ENCODE assay signal across 11 cellular contexts in the genomic region with DNA sequence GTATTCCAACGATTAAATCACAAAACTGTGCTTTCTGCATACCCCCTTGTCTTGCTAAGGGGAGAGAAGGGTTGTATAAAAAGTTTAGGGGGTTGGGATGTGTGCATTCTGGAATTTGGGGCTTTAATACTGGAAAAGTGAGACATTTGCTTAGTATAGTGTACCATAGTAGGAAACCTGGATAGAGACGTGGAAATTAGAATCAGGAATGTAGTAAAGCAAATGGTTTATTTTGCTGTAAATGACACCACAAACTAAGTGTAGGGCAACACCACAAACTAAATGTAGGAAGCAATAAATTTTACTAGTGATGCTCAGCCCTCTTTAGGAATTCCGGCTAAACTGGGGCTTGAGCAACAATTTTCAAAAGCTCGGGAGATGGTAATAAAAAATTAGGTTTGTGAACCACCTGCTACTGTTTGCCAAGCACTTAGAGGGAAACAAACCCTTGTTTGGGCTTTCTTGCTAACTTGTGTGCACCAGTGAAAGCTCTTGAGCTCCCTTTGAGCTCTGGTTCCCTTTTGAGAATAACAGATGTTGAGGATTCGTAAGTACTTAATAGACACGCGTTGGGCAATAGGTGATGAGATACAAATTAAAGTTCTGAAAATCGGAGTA. TPM values are rescaled to one million over a fixed set of nuclear protein-coding genes. Genes with fewer than 3 reads are reported as not detected.
DNase-seq lines count a peak whose midpoint lies in the region; ATAC-seq, FAIRE-seq and TF ChIP-seq lines count a peak whose summit lies in the region.
"Had no signal": no experiment of that assay in that cellular context is flagged by ENCODE, and none has a peak within 500 bp of the region (broad histone marks: within the 10 kb centered on the region; RNA-seq: fewer than 3 reads in every experiment).

No MANE protein-coding gene starts in this region.

- H3K36me3 ChIP-seq in H1 (ENCODE audit: control insufficient read depth in 2 of 4, insufficient read depth in 4 of 4, low read length in 3 of 4) (peaks cover 33 to 50% (median 42%) of the 10 kb centered on the region in 4 experiments), uterus (no peaks in the 10 kb centered on the region)

- H3K4me1 Mint-ChIP-seq in stimulated activated naive CD8-positive, alpha-beta T cell treated with anti-CD3 and anti-CD28 coated beads, Interleukin-15, Interleukin-2, amounts not matched to agents 100 ng/mL and 50 ng/mL, for 24 hours (ENCODE audit: low read depth) = peaks cover 40% of the 10 kb centered on the region
- H3K4me1 Mint-ChIP-seq in stimulated activated naive CD8-positive, alpha-beta T cell treated with anti-CD3 and anti-CD28 coated beads, Interleukin-15, amount 100 ng/mL, for 72 hours = peaks cover 48% of the 10 kb centered on the region

- no peak overlapping the region for H2BK12ac ChIP-seq in H1 (ENCODE audit: low read depth, low read length)

- H3K9me3 ChIP-seq in H1 (ENCODE audit: insufficient read depth in 2 of 2, low read depth in 1 of 2, low read length in 1 of 2) = no peaks in the 10 kb centered on the region
- H3K9me3 ChIP-seq in uterus = no peaks in the 10 kb centered on the region

- no peaks in the 10 kb centered on the region for H3K27me3 Mint-ChIP-seq in stimulated activated naive CD8-positive, alpha-beta T cell treated with anti-CD3 and anti-CD28 coated beads, Interleukin-15, Interleukin-2, amounts not matched to agents 100 ng/mL and 50 ng/mL, for 24 hours
- H3K27me3 Mint-ChIP-seq in stimulated activated naive CD8-positive, alpha-beta T cell treated with anti-CD3 and anti-CD28 coated beads, Interleukin-15, amount 100 ng/mL, for 72 hours = no peaks in the 10 kb centered on the region

- no peak overlapping the region for H2BK15ac ChIP-seq in H1 (ENCODE audit: low read length)

- CTCF ChIA-PET in H1 (lab: Charles Lee; ENCODE audit: partially characterized antibody) = interaction anchor here (0.8 to 6.6 kb wide), 7 partner anchors 12 to 319 kb away, joined by 3 to 110 read pairs (median 3); partner anchors contain the start of gene BRD2

- no peak for ATAC-seq in stimulated activated naive CD8-positive, alpha-beta T cell treated with anti-CD3 and anti-CD28 coated beads, Interleukin-15, amount 100 ng/mL, for 72 hours

- H3K9me3 Mint-ChIP-seq in stimulated activated naive CD8-positive, alpha-beta T cell treated with anti-CD3 and anti-CD28 coated beads, Interleukin-15, Interleukin-2, amounts not matched to agents 100 ng/mL and 50 ng/mL, for 24 hours = no peaks in the 10 kb centered on the region
- no peaks in the 10 kb centered on the region for H3K9me3 Mint-ChIP-seq in stimulated activated naive CD8-positive, alpha-beta T cell treated with anti-CD3 and anti-CD28 coated beads, Interleukin-15, amount 100 ng/mL, for 72 hours

- 83% methylated on average over 8 of the region's 8 CpGs; no CpG with 5 or more reads in 1 of the 2 experiments for WGBS in H1 (ENCODE audit: extremely low coverage in 1 of 2, insufficient coverage in 1 of 2, insufficient read length in 1 of 2, insufficient replicate concordance in 2 of 2, low coverage in 1 of 2, low lambda C conversion rate in 2 of 2, missing lambda C conversion rate in 1 of 2), 2 experiments

- H3K4me3 ChIP-seq in H1 (ENCODE audit: extremely low read depth in 1 of 4, insufficient read depth in 2 of 4, low read depth in 3 of 4, low read length in 4 of 4) (no peak overlapping the region), uterus (no peak overlapping the region)

- FAIRE-seq in H1 (lab: Jason Lieb, UNC) = no peak
- FAIRE-seq: keratinocyte had no signal

- H3K14ac ChIP-seq in H1 (ENCODE audit: insufficient read length) = no peak overlapping the region

- no peak overlapping the region for H4K8ac ChIP-seq in H1 (ENCODE audit: extremely low read depth, insufficient read depth, low read length)

- intact Hi-C loops in uterus (cut with DNase I; ENCODE audit: low total_unique reads) = loop anchor here (10.0 kb wide), 1 partner anchor 47 kb away; no protein-coding TSS in a partner anchor

- no peak overlapping the region for H2BK120ac ChIP-seq in H1 (replicated peaks; ENCODE audit: low read depth, low read length)

- H4K91ac ChIP-seq in H1 (replicated peaks; ENCODE audit: insufficient read length, low read length) = no peak overlapping the region

- H2BK5ac ChIP-seq in H1 (ENCODE audit: low read depth, low read length) = no peak overlapping the region

- peaks cover 6% of the 10 kb centered on the region for H3K79me1 ChIP-seq in H1 (ENCODE audit: low read depth, low read length)

- H3K27ac ChIP-seq in H1 (ENCODE audit: low read depth, low read length) (no peak overlapping the region), uterus (peak overlapping the region; percentile 50 to 62)

- no peak overlapping the region for H3K9ac ChIP-seq in H1 (replicated peaks in 1 of 4; ENCODE audit: extremely low read depth in 1 of 4, low read depth in 3 of 4, low read length in 3 of 4)

- H3K36me3 Mint-ChIP-seq in stimulated activated naive CD8-positive, alpha-beta T cell treated with anti-CD3 and anti-CD28 coated beads, Interleukin-15, Interleukin-2, amounts not matched to agents 100 ng/mL and 50 ng/mL, for 24 hours (ENCODE audit: low read depth) = peaks cover 53% of the 10 kb centered on the region

- POLR2A ChIA-PET in H1 (lab: Charles Lee; ENCODE audit: partially characterized antibody) = interaction anchor here (0.7 to 33.3 kb wide), 12 partner anchors 2 to 191 kb away, joined by 3 to 1158 read pairs (median 4); partner anchors contain the start of genes BRD2, HLA-DMA and HLA-DOA

- no peak overlapping the region for H3K56ac ChIP-seq in H1 (replicated peaks; ENCODE audit: insufficient read length, low read depth, low read length)

- no peak overlapping the region for H2AK5ac ChIP-seq in H1 (ENCODE audit: low read depth, low read length)

- no peak overlapping the region for H3K23ac ChIP-seq in H1 (ENCODE audit: insufficient read length)

- peak overlapping the region; percentile 13 for H3K27ac Mint-ChIP-seq in stimulated activated naive CD8-positive, alpha-beta T cell treated with anti-CD3 and anti-CD28 coated beads, Interleukin-15, Interleukin-2, amounts not matched to agents 100 ng/mL and 50 ng/mL, for 24 hours
- H3K27ac Mint-ChIP-seq in stimulated activated naive CD8-positive, alpha-beta T cell treated with anti-CD3 and anti-CD28 coated beads, Interleukin-15, amount 100 ng/mL, for 72 hours = peak overlapping the region in 1 of 2 donors; percentile 3

- H4K20me1 ChIP-seq in H1 (replicated peaks in 1 of 2; ENCODE audit: control insufficient read depth in 1 of 2, insufficient read depth in 2 of 2, low read length in 2 of 2) = peaks cover 24 to 28% of the 10 kb centered on the region in 2 experiments

- H3K27me3 ChIP-seq in H1 (replicated peaks in 1 of 4; ENCODE audit: control insufficient read depth in 3 of 4, extremely low read depth in 1 of 4, insufficient read depth in 3 of 4, low read length in 3 of 4) = no peaks in the 10 kb centered on the region
- no peaks in the 10 kb centered on the region for H3K27me3 ChIP-seq in uterus

- DNase-seq in stimulated activated naive CD8-positive, alpha-beta T cell treated with anti-CD3 and anti-CD28 coated beads, Interleukin-15, amount 100 ng/mL, for 72 hours = no peak
- peak; percentile 72 for DNase-seq in NCI-H774 (lab: John Stamatoyannopoulos, UW)
- no peak for DNase-seq in H1 (ENCODE audit: low read depth in 1 of 2, low spot score in 2 of 2)
- DNase-seq in uterus = no peak
- no peak for DNase-seq in NCI-H446 treated with DMSO at 0.1 percent for 48 hours (lab: John Stamatoyannopoulos, UW)
- DNase-seq in 8988T = no peak
- DNase-seq in cerebellum (ENCODE audit: low spot score) = no peak
- DNase-seq: NCI-H526; stimulated activated CD4-positive, alpha-beta T cell treated with anti-CD3 and anti-CD28 coated beads, Interleukin-4, amount 100 ng/mL, for 1 hour had no signal

- TF ChIP-seq EP300 in H1 (IDR thresholded peaks at IDR 0.05; ENCODE audit: borderline replicate concordance in 1 of 2, low read depth in 2 of 2, low read length in 2 of 2) = no peak

- H3K4ac ChIP-seq in H1 (replicated peaks; ENCODE audit: insufficient read length, low read depth, low read length) = no peak overlapping the region

- no peak for TF ChIP-seq RAD21 in H1 (IDR thresholded peaks at IDR 0.05 in 1 of 2, conservative IDR thresholded peaks at IDR 0.05 in 1 of 2; ENCODE audit: low read depth in 2 of 2, low read length in 2 of 2)

- H2AFZ ChIP-seq in H1 (ENCODE audit: low read length) = no peak overlapping the region

- no peak overlapping the region for H2BK20ac ChIP-seq in H1 (ENCODE audit: low read length)

- TF ChIP-seq POLR2A in H1 (IDR thresholded peaks at IDR 0.05; ENCODE audit: control extremely low read depth in 1 of 2, low read depth in 2 of 2, low read length in 2 of 2) (peak in 1 of 2 experiments; percentile 86; a peak in 1 of 3 replicates), uterus (IDR thresholded peaks at IDR 0.05) (no peak)

- H4K5ac ChIP-seq in H1 (ENCODE audit: insufficient read length, low read depth, low read length) = no peak overlapping the region

- H3K23me2 ChIP-seq in H1 (ENCODE audit: low read depth, low read length) = no peaks in the 10 kb centered on the region

- no peak overlapping the region for H3K18ac ChIP-seq in H1 (ENCODE audit: extremely low read depth, low read length)

- no peak overlapping the region for H3K4me3 Mint-ChIP-seq in stimulated activated naive CD8-positive, alpha-beta T cell treated with anti-CD3 and anti-CD28 coated beads, Interleukin-15, Interleukin-2, amounts not matched to agents 100 ng/mL and 50 ng/mL, for 24 hours
- no peak overlapping the region for H3K4me3 Mint-ChIP-seq in stimulated activated naive CD8-positive, alpha-beta T cell treated with anti-CD3 and anti-CD28 coated beads, Interleukin-15, amount 100 ng/mL, for 72 hours

- TF ChIP-seq CTCF in H1 (IDR thresholded peaks at IDR 0.05; ENCODE audit: control extremely low read depth in 1 of 3, insufficient read depth in 1 of 3, low read depth in 1 of 3, low read length in 3 of 3) (no peak), uterus (IDR thresholded peaks at IDR 0.05) (no peak)

- H3K4me1 ChIP-seq in H1 (replicated peaks in 1 of 4; ENCODE audit: control insufficient read depth in 3 of 4, insufficient read depth in 4 of 4, low read length in 3 of 4) (0 out of 7 replicates have a peak, but pooled peaks cover 0 to 2% (median 0%) of the 10 kb centered on the region in 4 experiments), uterus (no peaks in the 10 kb centered on the region)

- H3K79me2 ChIP-seq in H1 (ENCODE audit: control insufficient read depth in 1 of 2, insufficient read depth in 2 of 2, low read length in 2 of 2) = peaks cover 0 to 25% of the 10 kb centered on the region in 2 experiments; a peak in 2 of 4 replicates

- no peak overlapping the region for H3K4me2 ChIP-seq in H1 (ENCODE audit: insufficient read depth in 1 of 2, low read depth in 2 of 2, low read length in 2 of 2)

RNA-seq across cellular contexts. Expression of gene BRD2, which starts 13.8 kb away (rescaled TPM):
- total RNA-seq in H1 (2021; fragmentation: NEBNext Ultra II Directional; extraction: Animal tissue kit (Norgen Biotek cat#: 25700)) = 179 and 185 TPM in 2 replicates
- polyA plus RNA-seq in H1 (2011; rRNA removed) = 101 and 132 TPM in 2 replicates
- polyA plus RNA-seq in H1 (2011; cell fraction: cytosol; rRNA removed) = 118 TPM
- polyA plus RNA-seq in H1 (2011; cell fraction: nucleus; rRNA removed) = 277 TPM
- 160 to 229 TPM (median 169 TPM) in 4 replicates for polyA plus RNA-seq in H1 (2012, experiment 1 of 2)
- polyA plus RNA-seq in H1 (2012, experiment 2 of 2) = 108 TPM
- 146 TPM for polyA plus RNA-seq in H1 (2013, experiment 1 of 2)
- 135 TPM for polyA plus RNA-seq in H1 (2013, experiment 2 of 2)
- 120 and 132 TPM in 2 replicates for polyA minus RNA-seq in H1 (2011; rRNA and poly(A)+ RNA removed)
- polyA minus RNA-seq in H1 (2011; cell fraction: cytosol; rRNA and poly(A)+ RNA removed) = 85.9 TPM
- polyA minus RNA-seq in H1 (2011; cell fraction: nucleus; rRNA and poly(A)+ RNA removed) = 174 TPM
- total RNA-seq in uterus (100 to 1,000 TPM in 2 of 4 donors, 10 to 100 TPM in 2; 42.5 to 202 (median 120) TPM), cerebellum (77.4 TPM)

RNA-seq across cellular contexts. Expression of gene HLA-DOA, which starts 27.2 kb away (rescaled TPM):
- total RNA-seq in H1 (2021; fragmentation: NEBNext Ultra II Directional; extraction: Animal tissue kit (Norgen Biotek cat#: 25700)) = 23.7 TPM in 2 replicates
- polyA plus RNA-seq in H1 (2011; rRNA removed) = 89.0 and 120 TPM in 2 replicates
- 55.7 TPM for polyA plus RNA-seq in H1 (2011; cell fraction: cytosol; rRNA removed)
- 127 TPM for polyA plus RNA-seq in H1 (2011; cell fraction: nucleus; rRNA removed)
- polyA plus RNA-seq in H1 (2012, experiment 1 of 2) = 30.8 to 37.5 TPM (median 34.1 TPM) in 4 replicates
- polyA plus RNA-seq in H1 (2012, experiment 2 of 2) = 56.4 TPM
- 32.5 TPM for polyA plus RNA-seq in H1 (2013, experiment 1 of 2)
- polyA plus RNA-seq in H1 (2013, experiment 2 of 2) = 36.8 TPM
- 73.5 and 94.6 TPM in 2 replicates for polyA minus RNA-seq in H1 (2011; rRNA and poly(A)+ RNA removed)
- polyA minus RNA-seq in H1 (2011; cell fraction: cytosol; rRNA and poly(A)+ RNA removed) = 28.8 TPM
- polyA minus RNA-seq in H1 (2011; cell fraction: nucleus; rRNA and poly(A)+ RNA removed) = 40.2 TPM
- total RNA-seq in uterus (10 to 100 TPM in 3 of 4 donors, 1 to 10 TPM in 1; 8.2 to 34.1 (median 18.4) TPM), cerebellum (1.1 TPM)
- polyA plus RNA-seq: keratinocyte had no signal

RNA-seq across cellular contexts. Expression of gene HLA-DMA, which starts 29.3 kb away (rescaled TPM):
- 13.3 and 15.1 TPM in 2 replicates for total RNA-seq in H1 (2021; fragmentation: NEBNext Ultra II Directional; extraction: Animal tissue kit (Norgen Biotek cat#: 25700))
- 18.0 and 23.1 TPM in 2 replicates for polyA plus RNA-seq in H1 (2011; rRNA removed)
- 16.6 TPM for polyA plus RNA-seq in H1 (2011; cell fraction: cytosol; rRNA removed)
- polyA plus RNA-seq in H1 (2011; cell fraction: nucleus; rRNA removed) = 27.7 TPM
- polyA plus RNA-seq in H1 (2012, experiment 1 of 2) = 11.8 to 16.5 TPM (median 15.3 TPM) in 4 replicates
- 18.7 TPM for polyA plus RNA-seq in H1 (2012, experiment 2 of 2)
- polyA plus RNA-seq in H1 (2013, experiment 1 of 2) = 14.8 TPM
- 15.8 TPM for polyA plus RNA-seq in H1 (2013, experiment 2 of 2)
- 8.9 and 9.5 TPM in 2 replicates for polyA minus RNA-seq in H1 (2011; rRNA and poly(A)+ RNA removed)
- polyA minus RNA-seq in H1 (2011; cell fraction: cytosol; rRNA and poly(A)+ RNA removed) = 5.5 TPM
- polyA minus RNA-seq in H1 (2011; cell fraction: nucleus; rRNA and poly(A)+ RNA removed) = 8.5 TPM
- total RNA-seq in uterus = 100 to 1,000 TPM in 1 of 4 donors, 10 to 100 TPM in 2, 1 to 10 TPM in 1; 6.6 to 134 (median 51.7) TPM
- 0.73 TPM for total RNA-seq in cerebellum

RNA-seq across cellular contexts. Expression of gene HLA-DMB, which starts 41.4 kb away (rescaled TPM):
- 1.3 and 2.7 TPM in 2 replicates for total RNA-seq in H1 (2021; fragmentation: NEBNext Ultra II Directional; extraction: Animal tissue kit (Norgen Biotek cat#: 25700))
- 3.2 and 4.7 TPM in 2 replicates for polyA plus RNA-seq in H1 (2011; rRNA removed)
- polyA plus RNA-seq in H1 (2011; cell fraction: cytosol; rRNA removed) = 3.1 TPM
- 2.7 TPM for polyA plus RNA-seq in H1 (2011; cell fraction: nucleus; rRNA removed)
- 1.6 to 2.7 TPM (median 2.2 TPM) in 4 replicates for polyA plus RNA-seq in H1 (2012, experiment 1 of 2)
- 3.1 TPM for polyA plus RNA-seq in H1 (2012, experiment 2 of 2)
- polyA plus RNA-seq in H1 (2013, experiment 1 of 2) = 4.2 TPM
- polyA plus RNA-seq in H1 (2013, experiment 2 of 2) = 4.2 TPM
- polyA minus RNA-seq in H1 (2011; rRNA and poly(A)+ RNA removed) = 2.2 and 2.5 TPM in 2 replicates
- polyA minus RNA-seq in H1 (2011; cell fraction: cytosol; rRNA and poly(A)+ RNA removed) = 2.0 TPM
- polyA minus RNA-seq in H1 (2011; cell fraction: nucleus; rRNA and poly(A)+ RNA removed) = 1.7 TPM
- total RNA-seq in uterus (10 to 100 TPM; 16.9 to 29.4 (median 22.4) TPM), cerebellum (1.5 TPM)
- polyA plus RNA-seq: keratinocyte had no signal
